Comparison of ENCODE assay signal across 22 cellular contexts in the genomic region with DNA sequence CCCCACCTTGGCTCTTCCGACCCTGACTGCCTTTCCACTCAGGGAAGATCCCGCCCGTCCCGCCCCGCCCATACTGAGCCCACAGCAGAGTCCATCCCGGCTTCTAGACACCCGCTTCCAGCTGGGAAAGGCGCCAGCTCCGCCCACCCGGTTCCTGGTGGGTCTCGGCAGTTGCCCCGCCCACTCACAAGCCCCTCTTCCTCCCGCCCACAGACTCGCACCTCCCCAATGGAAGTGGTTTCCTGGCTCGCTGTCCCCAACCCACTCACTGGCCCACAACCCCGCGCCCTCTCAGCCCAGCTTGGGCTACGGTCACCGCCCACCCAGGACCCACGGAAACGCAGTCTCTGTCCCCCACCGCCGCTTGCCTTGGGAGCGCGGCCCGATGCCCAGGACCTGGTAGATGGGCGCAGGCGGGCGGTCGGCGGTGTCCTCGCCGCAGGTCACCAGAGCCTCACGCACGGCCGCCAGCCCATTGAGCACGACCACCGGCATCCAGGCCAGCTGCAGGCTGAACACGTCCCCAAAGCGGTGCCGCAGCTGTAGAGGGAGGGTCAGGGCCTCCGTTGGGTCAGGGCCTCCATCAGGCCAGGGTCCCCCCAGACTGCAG. TPM values are rescaled to one million over a fixed set of nuclear protein-coding genes. Genes with fewer than 3 reads are reported as not detected.
"Had no signal": no experiment of that assay in that cellular context is flagged by ENCODE, and none has a peak within 500 bp of the region (broad histone marks: within the 10 kb centered on the region; RNA-seq: fewer than 3 reads in every experiment).

No MANE protein-coding gene starts in this region.

- H3K4me2 ChIP-seq: smooth muscle cell had no signal

- H3K4me1 ChIP-seq: gastroesophageal sphincter, tibial artery, upper lobe of right lung had no signal

- H3K27me3 ChIP-seq: esophagus muscularis mucosa, gastroesophageal sphincter, neutrophil, right atrium auricular region, tibial artery, upper lobe of right lung had no signal

- H3K9me3 Mint-ChIP-seq: central memory CD8-positive, alpha-beta T cell; naive B cell; nephron progenitor cell had no signal

- H3K4me1 Mint-ChIP-seq: naive B cell, nephron progenitor cell had no signal

- H3K4me3 ChIP-seq: esophagus muscularis mucosa, gastroesophageal sphincter, lung, smooth muscle cell, tibial artery, upper lobe of right lung had no signal

- H3K27ac ChIP-seq: epithelial cell of prostate, esophagus muscularis mucosa, gastroesophageal sphincter, neutrophil, right atrium auricular region, tibial artery, upper lobe of right lung had no signal

- H3K9me3 ChIP-seq: esophagus muscularis mucosa, gastroesophageal sphincter, neutrophil, right atrium auricular region, tibial artery, upper lobe of right lung had no signal

- FAIRE-seq: endometrium, kidney had no signal

- H3K4me3 Mint-ChIP-seq: central memory CD8-positive, alpha-beta T cell; naive B cell; nephron progenitor cell had no signal

- DNase-seq: effector memory CD4-positive, alpha-beta T cell; foreskin fibroblast; glutamatergic neuron; kidney; left ventricle myocardium superior; mesendoderm; naive B cell; nephron progenitor cell; stimulated activated CD4-positive, alpha-beta T cell treated with anti-CD3 and anti-CD28 coated beads, Interleukin-2, amount 100 ng/mL, for 48 hours; stimulated activated naive CD4-positive, alpha-beta T cell treated with Interleukin-2 at 50 U/mL for 16 hours; upper lobe of right lung had no signal

- H3K36me3 ChIP-seq: right atrium auricular region, upper lobe of right lung had no signal

- H3K27ac Mint-ChIP-seq: nephron progenitor cell had no signal

- ATAC-seq: gastroesophageal sphincter, left cardiac atrium had no signal

- H3K27me3 Mint-ChIP-seq: central memory CD8-positive, alpha-beta T cell; naive B cell had no signal

RNA-seq across cellular contexts. Expression of gene CYP2D6, which starts 22.2 kb away (rescaled TPM):
- total RNA-seq: left ventricle myocardium superior, right atrium auricular region had no signal
